In genomic region chr7:121329460-121330052, GRCh38 we compare ENCODE assay signal across 8 cellular contexts. TPM values are rescaled to one million over a fixed set of nuclear protein-coding genes. Genes with fewer than 3 reads are reported as not detected.
DNase-seq lines count a peak whose midpoint lies in the region; ATAC-seq lines count a peak whose summit lies in the region.

No MANE protein-coding gene starts in this region.

- no peaks in the 10 kb centered on the region for H3K36me3 Mint-ChIP-seq in activated CD4-positive, alpha-beta memory T cell treated with anti-CD3 and anti-CD28 coated beads, Interleukin-2, amount 10 ng/mL, durations not matched to agents 7 days and 5 days (ENCODE audit: low read depth)

- peak; percentile 73 for DNase-seq in D341Med (ENCODE audit: low spot score)
- DNase-seq in activated CD4-positive, alpha-beta memory T cell treated with anti-CD3 and anti-CD28 coated beads, Interleukin-2, amount 10 ng/mL, durations not matched to agents 7 days and 5 days, result peak; percentile 37
- DNase-seq in right cardiac atrium, result peak in 2 of 3 donors; percentile 29 to 43
- no peak for DNase-seq in skeletal muscle cell (ENCODE audit: low read depth)
- no peak for DNase-seq in cerebellar nuclear complex (lab: John Stamatoyannopoulos, UW)
- DNase-seq in medulla oblongata (ENCODE audit: extremely low spot score), result no peak

- no peaks in the 10 kb centered on the region for H3K27me3 ChIP-seq in right cardiac atrium (ENCODE audit: control insufficient read depth, insufficient read depth)

- CTCF ChIA-PET in activated CD4-positive, alpha-beta memory T cell treated with anti-CD3 and anti-CD28 coated beads, Interleukin-2, amount 10 ng/mL, durations not matched to agents 7 days and 5 days (lab: Charles Lee), result interaction anchor here (0.9 to 2.2 kb wide), 5 partner anchors 37 to 666 kb away, joined by 3 to 11 read pairs (median 4); no protein-coding TSS in a partner anchor

- no peaks in the 10 kb centered on the region for H3K9me3 Mint-ChIP-seq in activated CD4-positive, alpha-beta memory T cell treated with anti-CD3 and anti-CD28 coated beads, Interleukin-2, amount 10 ng/mL, durations not matched to agents 7 days and 5 days

- H3K4me1 ChIP-seq in right cardiac atrium (ENCODE audit: control insufficient read depth, insufficient read depth, low read length), result peaks cover 2% of the 10 kb centered on the region

- POLR2A ChIA-PET in activated CD4-positive, alpha-beta memory T cell treated with anti-CD3 and anti-CD28 coated beads, Interleukin-2, amount 10 ng/mL, durations not matched to agents 7 days and 5 days (lab: Charles Lee), result interaction anchor here (1.1 kb wide), 1 partner anchor 17 kb away, joined by 3 read pairs; no protein-coding TSS in a partner anchor

- peak overlapping the region; percentile 43 for H3K4me3 Mint-ChIP-seq in activated CD4-positive, alpha-beta memory T cell treated with anti-CD3 and anti-CD28 coated beads, Interleukin-2, amount 10 ng/mL, durations not matched to agents 7 days and 5 days

- H3K4me3 ChIP-seq in right cardiac atrium (ENCODE audit: low read length) (peak overlapping the region; percentile 49), skeletal muscle cell (ENCODE audit: low read depth, low read length) (peak overlapping the region; percentile 57)

- WGBS in right cardiac atrium, result 2% methylated on average over 34 of the region's 34 CpGs

- H3K4me1 Mint-ChIP-seq in activated CD4-positive, alpha-beta memory T cell treated with anti-CD3 and anti-CD28 coated beads, Interleukin-2, amount 10 ng/mL, durations not matched to agents 7 days and 5 days, result peaks cover 20% of the 10 kb centered on the region

- no peaks in the 10 kb centered on the region for H3K9me3 ChIP-seq in right cardiac atrium (ENCODE audit: control insufficient read depth, low read length)

- intact Hi-C loops in right cardiac atrium (cut with DNase I), result no loop called here

- H3K27ac Mint-ChIP-seq in activated CD4-positive, alpha-beta memory T cell treated with anti-CD3 and anti-CD28 coated beads, Interleukin-2, amount 10 ng/mL, durations not matched to agents 7 days and 5 days, result no peak overlapping the region

- no peak overlapping the region for H3K27ac ChIP-seq in right cardiac atrium (ENCODE audit: low read length)

- peaks cover 58% of the 10 kb centered on the region for H3K27me3 Mint-ChIP-seq in activated CD4-positive, alpha-beta memory T cell treated with anti-CD3 and anti-CD28 coated beads, Interleukin-2, amount 10 ng/mL, durations not matched to agents 7 days and 5 days

- ATAC-seq in GM19324 (IDR thresholded peaks at IDR 0.05; ENCODE audit: low FRiP score, unreplicated experiment) (peak; percentile 58), HG03521 (IDR thresholded peaks at IDR 0.05; ENCODE audit: unreplicated experiment) (peak; percentile 53), right cardiac atrium (peak; percentile 24 to 35)

RNA-seq across cellular contexts. Expression of gene WNT16, which starts 0.8 kb away (rescaled TPM):
- not detected for total RNA-seq in activated CD4-positive, alpha-beta memory T cell treated with anti-CD3 and anti-CD28 coated beads, Interleukin-2, amount 10 ng/mL, durations not matched to agents 7 days and 5 days
- not detected for total RNA-seq in right cardiac atrium
- polyA plus RNA-seq in right cardiac atrium, result not detected

Comparison
In these comparisons a context has a peak if more than half of its experiments do, and no peak if none do; other contexts are left out.
1. DNase-seq: peak in D341Med (single experiment), activated CD4-positive, alpha-beta memory T cell treated with anti-CD3 and anti-CD28 coated beads, Interleukin-2, amount 10 ng/mL, durations not matched to agents 7 days and 5 days (single experiment) and right cardiac atrium (2 of 3); none in skeletal muscle cell (single experiment), cerebellar nuclear complex (0 of 2) and medulla oblongata (single experiment).
2. Peak in every context shown above with its lines, with median percentiles within 50 percentile points of each other: ATAC-seq.